28 cellular contexts compared by ENCODE assay signal in genomic region chr4:143163618-143164017, GRCh38.
"Had no signal": no experiment of that assay in that cellular context is flagged by ENCODE, and none has a peak within 500 bp of the region (broad histone marks: within the 10 kb centered on the region; RNA-seq: fewer than 3 reads in every experiment).

No MANE protein-coding gene starts in this region.

- H3K27me3 ChIP-seq: esophagus muscularis mucosa, foreskin keratinocyte, gastroesophageal sphincter, heart left ventricle, hepatocyte, left lung, neutrophil, pancreas, stomach, testis, tibial artery had no signal

- H3K9me3 ChIP-seq: neutrophil, pancreas, testis had no signal

- H3K4me1 ChIP-seq: esophagus muscularis mucosa, foreskin keratinocyte, gastroesophageal sphincter, heart left ventricle, left lung, pancreas, stomach, testis, tibial artery had no signal

- H3K4me2 ChIP-seq: hepatocyte, smooth muscle cell had no signal

- ATAC-seq: foreskin keratinocyte; gastroesophageal sphincter; heart left ventricle; left cardiac atrium; mucosa of descending colon; natural killer cell treated with Interleukin-12 subunit alpha and Interleukin-12 subunit beta and Interleukin-15 and Interleukin-18, amount 100 ng/mL, for 72 hours; pancreas; sciatic nerve; stimulated activated effector memory CD8-positive, alpha-beta T cell treated with anti-CD3 and anti-CD28 coated beads, Interleukin-12 subunit alpha, Interleukin-12 subunit beta, amount 100 ng/mL, for 72 hours had no signal

- H3K36me3 ChIP-seq: esophagus muscularis mucosa, gastroesophageal sphincter, left lung, neutrophil, pancreas, stomach had no signal

- DNase-seq: dermis blood vessel endothelial cell; effector memory CD4-positive, alpha-beta T cell; heart left ventricle; kidney; left cardiac atrium; left lung; mesenchymal stem cell; mucosa of descending colon; naive B cell; pancreas; stimulated activated CD4-positive, alpha-beta T cell treated with anti-CD3 and anti-CD28 coated beads, Interleukin-12 subunit alpha, Interleukin-12 subunit beta, amount 100 ng/mL, for 4 hours; stimulated activated CD4-positive, alpha-beta T cell treated with anti-CD3 and anti-CD28 coated beads, Interleukin-1b, Interleukin-23, amount 100 ng/mL, for 48 hours; stimulated activated CD4-positive, alpha-beta T cell treated with anti-CD3 and anti-CD28 coated beads, Interleukin-4, amount 100 ng/mL, for 24 hours; stimulated activated naive CD4-positive, alpha-beta T cell treated with Interleukin-2 at 50 U/mL for 16 hours; stomach; testis; tibial artery had no signal

- H3K4me3 ChIP-seq: coronary artery, esophagus muscularis mucosa, gastroesophageal sphincter, heart left ventricle, hepatocyte, left lung, mucosa of descending colon, pancreas, smooth muscle cell, stomach, testis, tibial artery had no signal

- H2AFZ ChIP-seq: hepatocyte had no signal

- FAIRE-seq: endothelial cell of umbilical vein, kidney, pancreas had no signal

- H3K79me2 ChIP-seq: hepatocyte had no signal

- H3K27ac ChIP-seq: coronary artery, esophagus muscularis mucosa, foreskin keratinocyte, gastroesophageal sphincter, heart left ventricle, hepatocyte, left lung, neutrophil, pancreas, stomach, testis, tibial artery had no signal
